Comparison of ENCODE assay signal across 20 cellular contexts in the genomic region with DNA sequence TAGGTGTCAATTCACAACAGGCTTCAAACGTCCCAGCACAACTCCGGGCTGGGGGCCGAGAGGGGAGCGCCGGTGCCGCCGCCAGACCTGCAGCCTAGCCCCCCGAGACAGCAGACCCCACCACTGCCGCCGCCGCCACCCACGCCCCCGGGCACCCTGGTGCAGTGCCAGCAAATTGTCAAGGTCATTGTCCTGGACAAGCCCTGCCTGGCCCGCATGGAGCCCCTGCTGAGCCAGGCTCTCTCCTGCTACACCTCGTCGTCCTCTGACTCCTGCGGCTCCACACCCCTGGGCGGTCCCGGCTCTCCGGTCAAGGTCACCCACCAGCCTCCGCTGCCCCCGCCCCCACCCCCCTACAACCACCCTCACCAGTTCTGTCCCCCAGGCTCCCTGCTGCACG. TPM values are rescaled to one million over a fixed set of nuclear protein-coding genes. Genes with fewer than 3 reads are reported as not detected.
"Had no signal": no experiment of that assay in that cellular context is flagged by ENCODE, and none has a peak within 500 bp of the region (broad histone marks: within the 10 kb centered on the region; RNA-seq: fewer than 3 reads in every experiment).

No MANE protein-coding gene starts in this region.

- FAIRE-seq: colon, keratinocyte, small intestine had no signal

- H3K27ac ChIP-seq: esophagus squamous epithelium, gastroesophageal sphincter, neutrophil, thoracic aorta, transverse colon had no signal

- H3K36me3 ChIP-seq: esophagus squamous epithelium, gastroesophageal sphincter, neutrophil, thoracic aorta, transverse colon had no signal

- H3K4me3 ChIP-seq: esophagus squamous epithelium, gastroesophageal sphincter, thoracic aorta, transverse colon had no signal

- H3K9me3 ChIP-seq: esophagus squamous epithelium, gastroesophageal sphincter, neutrophil, thoracic aorta, transverse colon had no signal

- DNase-seq: cerebellar nuclear complex; effector memory CD8-positive, alpha-beta T cell; esophagus squamous epithelium; foreskin fibroblast; glutamatergic neuron; immature natural killer cell; mammary epithelial cell; naive thymus-derived CD4-positive, alpha-beta T cell; nephron progenitor cell; stimulated activated CD4-positive, alpha-beta T cell treated with anti-CD3 and anti-CD28 coated beads, Interleukin-12 subunit alpha, Interleukin-12 subunit beta, amount 100 ng/mL, for 4 hours; transverse colon had no signal

- ATAC-seq: effector memory CD8-positive, alpha-beta T cell; gastroesophageal sphincter; naive thymus-derived CD4-positive, alpha-beta T cell had no signal

- H3K27me3 ChIP-seq: transverse colon had no signal

RNA-seq across cellular contexts. Expression of a gene that starts 39.4 kb away (rescaled TPM):
- total RNA-seq: epithelial cell of proximal tubule, osteoblast, pulmonary artery endothelial cell had no signal
- polyA plus RNA-seq: keratinocyte; mammary epithelial cell; naive thymus-derived CD4-positive, alpha-beta T cell had no signal
